ENCODE assay signal across 18 cellular contexts in genomic region chr4:152028131-152028530, GRCh38.
DNase-seq lines count a peak whose midpoint lies in the region; ATAC-seq, FAIRE-seq and TF ChIP-seq lines count a peak whose summit lies in the region.
"Had no signal": no experiment of that assay in that cellular context is flagged by ENCODE, and none has a peak within 500 bp of the region (broad histone marks: within the 10 kb centered on the region; RNA-seq: fewer than 3 reads in every experiment).

No MANE protein-coding gene starts in this region.

- peak overlapping the region; percentile 85 for H3K27ac ChIP-seq in Karpas-422 (ENCODE audit: low read length)
- H3K27ac ChIP-seq: A549; BLaER1 treated with 17β-estradiol and CSF1 and Interleukin-3, amounts not matched to agents 10 nM and 100 nM had no signal

- H3K36me3 ChIP-seq in Karpas-422 (ENCODE audit: insufficient read depth, low read length) = no peaks in the 10 kb centered on the region
- H3K36me3 ChIP-seq: BLaER1 treated with 17β-estradiol and CSF1 and Interleukin-3, amounts not matched to agents 10 nM and 100 nM had no signal

- peak overlapping the region; percentile 14; the same call in 1 of the 2 replicates for H3K9ac ChIP-seq in Karpas-422 (ENCODE audit: low read length)
- H3K9ac ChIP-seq: BLaER1 treated with 17β-estradiol and CSF1 and Interleukin-3, amounts not matched to agents 10 nM and 100 nM had no signal

- 0 out of 2 replicates have a peak overlapping the region, but pooled peaks have one; percentile 3 for H3K4me3 ChIP-seq in Karpas-422 (ENCODE audit: low read length)
- H3K4me3 ChIP-seq: A549; BLaER1 treated with 17β-estradiol and CSF1 and Interleukin-3, amounts not matched to agents 10 nM and 100 nM; K562 had no signal

- H3K4me2 ChIP-seq in Karpas-422 (ENCODE audit: low read depth, low read length, poor library complexity, severe bottlenecking) = peak overlapping the region; percentile 46
- H3K4me2 ChIP-seq: A549; BLaER1 treated with 17β-estradiol and CSF1 and Interleukin-3, amounts not matched to agents 10 nM and 100 nM had no signal

- H2AFZ ChIP-seq in Karpas-422 (ENCODE audit: low read length) = no peak overlapping the region

- no peak for TF ChIP-seq POLR2A in GM12891 (IDR thresholded peaks at IDR 0.05; ENCODE audit: low read depth, low read length)

- peak; percentile 43 for FAIRE-seq in GM12891 (lab: Jason Lieb, UNC)
- FAIRE-seq: A549, K562 had no signal

- H3K79me2 ChIP-seq in Karpas-422 (ENCODE audit: low read length) = no peaks in the 10 kb centered on the region

- H4K20me1 ChIP-seq in Karpas-422 (ENCODE audit: insufficient read depth, low read depth, low read length) = no peaks in the 10 kb centered on the region
- H4K20me1 ChIP-seq: BLaER1 treated with 17β-estradiol and CSF1 and Interleukin-3, amounts not matched to agents 10 nM and 100 nM had no signal

- no peaks in the 10 kb centered on the region for H3K9me2 ChIP-seq in Karpas-422 (replicated peaks; ENCODE audit: insufficient read depth, low read length)

- H3K9me3 ChIP-seq in Karpas-422 (ENCODE audit: low read length) = no peaks in the 10 kb centered on the region
- H3K9me3 ChIP-seq: A549 had no signal

- no peak for DNase-seq in GM12891 (ENCODE audit: insufficient read length, low spot score)
- peak; percentile 45 for DNase-seq in Karpas-422
- peak; percentile 20 for DNase-seq in globus pallidus (ENCODE audit: low spot score)
- DNase-seq: CD8-positive, alpha-beta memory T cell; EL; HFFc6; MV-4-11; NCI-H1417 treated with DMSO at 0.1 percent for 48 hours; NCI-H2029 treated with DMSO at 0.1 percent for 48 hours; NCI-H510A had no signal

- ATAC-seq in GM19397 (IDR thresholded peaks at IDR 0.05; ENCODE audit: unreplicated experiment) (peak; percentile 74), GM21717 (IDR thresholded peaks at IDR 0.05; ENCODE audit: unreplicated experiment) (no peak), HG03469 (IDR thresholded peaks at IDR 0.05; ENCODE audit: unreplicated experiment) (no peak), HG03439 (IDR thresholded peaks at IDR 0.05; ENCODE audit: unreplicated experiment) (no peak), GM21526 (IDR thresholded peaks at IDR 0.05; ENCODE audit: low FRiP score, unreplicated experiment) (no peak)
- ATAC-seq: A549, K562 had no signal

- H3K4me1 ChIP-seq in Karpas-422 (ENCODE audit: low read length) = peaks cover 72% of the 10 kb centered on the region
- H3K4me1 ChIP-seq: A549 had no signal

- H3K27me3 ChIP-seq in Karpas-422 (ENCODE audit: low read length) = no peaks in the 10 kb centered on the region
- H3K27me3 ChIP-seq: BLaER1 treated with 17β-estradiol and CSF1 and Interleukin-3, amounts not matched to agents 10 nM and 100 nM had no signal

TF ChIP-seq in GM12891, 5 proteins besides CTCF, POLR2A, EP300 and RAD21:
- TF ChIP-seq POLR2AphosphoS5 (IDR thresholded peaks at IDR 0.05; ENCODE audit: low read depth, low read length) = no peak
- TF ChIP-seq POU2F2 (IDR thresholded peaks at IDR 0.05; ENCODE audit: low read depth, low read length) = no peak
- TF ChIP-seq PAX5 (IDR thresholded peaks at IDR 0.05; ENCODE audit: insufficient read depth, low read length, severe bottlenecking) = no peak
- no peak for TF ChIP-seq TAF1 (IDR thresholded peaks at IDR 0.05; ENCODE audit: low read depth, low read length)
- no peak for TF ChIP-seq SPI1 (IDR thresholded peaks at IDR 0.05; ENCODE audit: low read depth, low read length)
